23 cellular contexts compared by ENCODE assay signal in the genomic region with DNA sequence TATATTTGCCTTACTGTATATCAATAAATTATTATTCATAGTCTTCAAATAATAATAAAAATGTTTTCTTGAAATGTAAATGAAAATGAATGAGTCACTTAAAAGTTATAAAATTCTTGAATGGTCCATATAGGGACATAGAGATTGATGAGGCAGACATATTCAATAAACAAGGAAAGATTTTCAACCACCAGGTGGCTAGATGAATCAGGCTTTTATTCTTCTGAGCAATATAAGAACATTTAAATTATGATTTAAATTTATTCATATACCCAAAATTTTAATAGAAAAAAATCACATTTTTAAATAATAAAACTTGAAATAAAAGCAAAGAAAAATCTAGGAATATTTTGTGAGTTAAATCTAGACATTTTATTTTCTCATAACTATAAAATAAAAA.
DNase-seq lines count a peak whose midpoint lies in the region; ATAC-seq, FAIRE-seq and TF ChIP-seq lines count a peak whose summit lies in the region.
"Had no signal": no experiment of that assay in that cellular context is flagged by ENCODE, and none has a peak within 500 bp of the region (broad histone marks: within the 10 kb centered on the region; RNA-seq: fewer than 3 reads in every experiment).

No MANE protein-coding gene starts in this region.

- no peak overlapping the region for H2BK5ac ChIP-seq in H9 (ENCODE audit: insufficient read length, low read length)

- no peak overlapping the region for H3T11ph ChIP-seq in H9 (ENCODE audit: low read length)

- H3K27ac ChIP-seq in H9 (ENCODE audit: insufficient read length, low read depth, low read length), result no peak overlapping the region
- H3K27ac ChIP-seq: 22Rv1, SK-N-MC had no signal

- TF ChIP-seq CTCF in WTC11 (IDR thresholded peaks at IDR 0.05) (no peak), H9 (conservative IDR thresholded peaks at IDR 0.05) (no peak)

- H3K4me1 Mint-ChIP-seq in WTC11 (peaks cover 5% of the 10 kb centered on the region), H9 (peaks cover 0 to 4% of the 10 kb centered on the region in 2 experiments; a peak in 3 of 4 replicates)

- H3K27ac Mint-ChIP-seq in WTC11 (no peak overlapping the region), H9 (no peak overlapping the region)

- no peak overlapping the region for H3K18ac ChIP-seq in H9 (ENCODE audit: insufficient read length, low read depth, low read length)

- H3K4me2 ChIP-seq in H9 (ENCODE audit: insufficient read depth, insufficient read length, low read length), result no peak overlapping the region

- no peaks in the 10 kb centered on the region for H3K4me1 ChIP-seq in H9 (ENCODE audit: insufficient read depth, low read length)
- H3K4me1 ChIP-seq: BE2C had no signal

- no peak overlapping the region for H2BK12ac ChIP-seq in H9 (ENCODE audit: insufficient read length, low read depth, low read length)

- no peak overlapping the region for H3K4ac ChIP-seq in H9 (ENCODE audit: low read depth, low read length)

- POLR2A ChIA-PET in WTC11 (lab: Charles Lee), result no interaction called here

- H3K9ac ChIP-seq in H9 (ENCODE audit: extremely low read depth, insufficient read length, low read length), result no peak overlapping the region

- H2BK15ac ChIP-seq in H9 (ENCODE audit: low read depth, low read length), result no peak overlapping the region

- H3K27me3 Mint-ChIP-seq in WTC11 (ENCODE audit: low read depth), result no peaks in the 10 kb centered on the region
- H3K27me3 Mint-ChIP-seq in H9 (ENCODE audit: low read depth), result no peaks in the 10 kb centered on the region

- no peak overlapping the region for H2AK5ac ChIP-seq in H9 (ENCODE audit: insufficient read length, low read length)

- no peaks in the 10 kb centered on the region for H3K27me3 ChIP-seq in H9 (ENCODE audit: insufficient read depth, low read length)
- H3K27me3 ChIP-seq: BE2C had no signal

- H3K4me3 Mint-ChIP-seq in WTC11, result no peak overlapping the region
- no peak overlapping the region for H3K4me3 Mint-ChIP-seq in H9

- no peak overlapping the region for H4K8ac ChIP-seq in H9 (replicated peaks; ENCODE audit: insufficient read length, low read depth, low read length)

- no peak overlapping the region for H2AFZ ChIP-seq in H9 (ENCODE audit: low read length)

- H3K9me3 Mint-ChIP-seq in WTC11 (no peaks in the 10 kb centered on the region), H9 (no peaks in the 10 kb centered on the region)

- no peaks in the 10 kb centered on the region for H3K23me2 ChIP-seq in H9 (ENCODE audit: insufficient read length, low read depth, low read length, poor library complexity, severe bottlenecking)

- H3K79me1 ChIP-seq in H9 (ENCODE audit: insufficient read depth, low read depth, low read length, poor library complexity, severe bottlenecking), result no peaks in the 10 kb centered on the region

- CTCF ChIA-PET in WTC11 (lab: Charles Lee), result interaction anchor here (1.9 kb wide), 1 partner anchor 11 kb away, joined by 11 read pairs; no protein-coding TSS in a partner anchor

- no peak overlapping the region for H2BK20ac ChIP-seq in H9 (ENCODE audit: low read depth, low read length, poor library complexity, severe bottlenecking)

- H4K91ac ChIP-seq in H9 (ENCODE audit: insufficient read length, low read depth, low read length), result no peak overlapping the region

- no peaks in the 10 kb centered on the region for H3K79me2 ChIP-seq in H9 (ENCODE audit: insufficient read depth, low read length)

- FAIRE-seq in frontal cortex (lab: Jason Lieb, UNC), result peak; percentile 91
- FAIRE-seq: GM12892, H1 had no signal

- H3K9me3 ChIP-seq in H9 (ENCODE audit: control insufficient read depth, low read depth, low read length), result no peaks in the 10 kb centered on the region
- H3K9me3 ChIP-seq: BE2C had no signal

- no peak overlapping the region for H2BK120ac ChIP-seq in H9 (ENCODE audit: low read depth, low read length, poor library complexity, severe bottlenecking)

- no peaks in the 10 kb centered on the region for H4K20me1 ChIP-seq in H9 (ENCODE audit: control insufficient read depth, insufficient read depth, insufficient read length)

- no peaks in the 10 kb centered on the region for H3K36me3 Mint-ChIP-seq in WTC11
- H3K36me3 Mint-ChIP-seq in H9 (ENCODE audit: insufficient read depth in 1 of 3, low read depth in 3 of 3), result no peaks in the 10 kb centered on the region

- no peak overlapping the region for H3K56ac ChIP-seq in H9 (ENCODE audit: insufficient read length, low read depth, low read length)

- DNase-seq in DMS 273 (lab: John Stamatoyannopoulos, UW; ENCODE audit: unreplicated experiment), result peak; percentile 0
- DNase-seq in DMS 273 treated with DMSO at 0.1 percent for 48 hours (lab: John Stamatoyannopoulos, UW), result no peak
- no peak for DNase-seq in WTC11 (ENCODE audit: low spot score)
- DNase-seq in frontal cortex (ENCODE audit: low spot score in 2 of 2), result no peak
- DNase-seq in NCI-H146 treated with DMSO at 0.1 percent for 48 hours (lab: John Stamatoyannopoulos, UW; ENCODE audit: unreplicated experiment), result no peak
- no peak for DNase-seq in H9
- DNase-seq: ACHN, BE2C, DMS79, EL, NCI-H1105, NCI-H146, NCI-H2029, NCI-H2227 treated with DMSO at 0.1 percent for 48 hours, NCI-H526 treated with DMSO at 0.1 percent for 48 hours, SIG-M5 had no signal

- H3K23ac ChIP-seq in H9 (ENCODE audit: insufficient read length, low read depth, low read length), result no peak overlapping the region

- H4K5ac ChIP-seq in H9 (ENCODE audit: insufficient read length, low read depth, low read length), result no peak overlapping the region

- ATAC-seq in WTC11 (no peak), GM21786 (IDR thresholded peaks at IDR 0.05; ENCODE audit: unreplicated experiment) (no peak)
- ATAC-seq: HCT116, Panc1 had no signal

- no peak overlapping the region for H3K14ac ChIP-seq in H9 (ENCODE audit: insufficient read depth, low read length)

TF ChIP-seq in WTC11, 78 proteins besides CTCF, POLR2A, EP300 and RAD21:
- TF ChIP-seq HMGA2 (CRISPR knock-in tag; IDR thresholded peaks at IDR 0.05), result peak; percentile 89
- TF ChIP-seq, protein P1, sequence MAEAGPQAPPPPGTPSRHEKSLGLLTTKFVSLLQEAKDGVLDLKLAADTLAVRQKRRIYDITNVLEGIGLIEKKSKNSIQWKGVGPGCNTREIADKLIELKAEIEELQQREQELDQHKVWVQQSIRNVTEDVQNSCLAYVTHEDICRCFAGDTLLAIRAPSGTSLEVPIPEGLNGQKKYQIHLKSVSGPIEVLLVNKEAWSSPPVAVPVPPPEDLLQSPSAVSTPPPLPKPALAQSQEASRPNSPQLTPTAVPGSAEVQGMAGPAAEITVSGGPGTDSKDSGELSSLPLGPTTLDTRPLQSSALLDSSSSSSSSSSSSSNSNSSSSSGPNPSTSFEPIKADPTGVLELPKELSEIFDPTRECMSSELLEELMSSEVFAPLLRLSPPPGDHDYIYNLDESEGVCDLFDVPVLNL (CRISPR knock-in tag; IDR thresholded peaks at IDR 0.05; ENCODE audit: borderline replicate concordance, low read depth), result no peak
